Comparison of ENCODE assay signal across 22 cellular contexts in genomic region chr2:147346142-147346541, GRCh38.
"Had no signal": no experiment of that assay in that cellular context is flagged by ENCODE, and none has a peak within 500 bp of the region (broad histone marks: within the 10 kb centered on the region; RNA-seq: fewer than 3 reads in every experiment).

No MANE protein-coding gene starts in this region.

- H3K36me3 Mint-ChIP-seq: IgD-negative memory B cell had no signal

- H3K36me3 ChIP-seq: SJSA1 had no signal

- H3K4me3 Mint-ChIP-seq: IgD-negative memory B cell had no signal

- DNase-seq: Karpas-422, KG1, MM.1S, NCI-H1092 treated with DMSO at 0.1 percent for 48 hours, NCI-H1436, NCI-H187, NCI-H2029, NCI-H2081 treated with DMSO at 0.1 percent for 48 hours, NCI-H2171, NCI-H226, NCI-H446, NCI-H510A, NCI-H524 treated with DMSO at 0.1 percent for 48 hours, NCI-H69, NCI-H774, Right ventricle myocardium superior, RPMI8226, SIG-M5 had no signal

- H3K4me3 ChIP-seq: SJSA1, SK-N-MC had no signal

- H3K4me1 Mint-ChIP-seq: IgD-negative memory B cell had no signal

- H3K4me1 ChIP-seq: SJSA1 had no signal

- H3K27me3 ChIP-seq: SJSA1 had no signal

- H3K27me3 Mint-ChIP-seq: IgD-negative memory B cell had no signal

- FAIRE-seq: RCC 7860 had no signal

- H3K27ac Mint-ChIP-seq: IgD-negative memory B cell had no signal

- H3K27ac ChIP-seq: SJSA1, SK-N-MC had no signal
